27 cellular contexts compared by ENCODE assay signal in genomic region chr4:141464366-141464765, GRCh38.
DNase-seq lines count a peak whose midpoint lies in the region; ATAC-seq, FAIRE-seq and TF ChIP-seq lines count a peak whose summit lies in the region.
"Had no signal": no experiment of that assay in that cellular context is flagged by ENCODE, and none has a peak within 500 bp of the region (broad histone marks: within the 10 kb centered on the region; RNA-seq: fewer than 3 reads in every experiment).

No MANE protein-coding gene starts in this region.

- no peak overlapping the region for H3K4me3 ChIP-seq in astrocyte (ENCODE audit: insufficient read depth, low read depth, low read length)
- H3K4me3 ChIP-seq: BLaER1 treated with 17β-estradiol and CSF1 and Interleukin-3, amounts not matched to agents 10 nM and 100 nM; psoas muscle; skin epidermis had no signal

- H2AFZ ChIP-seq in astrocyte (ENCODE audit: low read depth, low read length): no peak overlapping the region

- H3K9me3 ChIP-seq in astrocyte (ENCODE audit: insufficient read depth, low read depth, low read length): no peaks in the 10 kb centered on the region
- H3K9me3 ChIP-seq: BLaER1 treated with 17β-estradiol and CSF1 and Interleukin-3, amounts not matched to agents 10 nM and 100 nM; neutrophil; psoas muscle had no signal

- H3K36me3 Mint-ChIP-seq in astrocyte (ENCODE audit: low read depth, unreplicated experiment): no peaks in the 10 kb centered on the region
- H3K36me3 Mint-ChIP-seq: IgD-negative memory B cell, memory B cell had no signal

- peak; percentile 9 for FAIRE-seq in astrocyte (lab: Jason Lieb, UNC)

- no peaks in the 10 kb centered on the region for H4K20me1 ChIP-seq in astrocyte (ENCODE audit: insufficient read depth, low read length)
- H4K20me1 ChIP-seq: BLaER1 treated with 17β-estradiol and CSF1 and Interleukin-3, amounts not matched to agents 10 nM and 100 nM had no signal

- no peak overlapping the region for H3K27ac Mint-ChIP-seq in astrocyte (ENCODE audit: unreplicated experiment)
- H3K27ac Mint-ChIP-seq: memory B cell, T-helper 17 cell had no signal

- no peak overlapping the region for H3K9ac ChIP-seq in astrocyte (ENCODE audit: low read length)
- H3K9ac ChIP-seq: BLaER1 treated with 17β-estradiol and CSF1 and Interleukin-3, amounts not matched to agents 10 nM and 100 nM had no signal

- H3K27me3 ChIP-seq in astrocyte (ENCODE audit: insufficient read depth, low read length): no peaks in the 10 kb centered on the region
- H3K27me3 ChIP-seq: BLaER1 treated with 17β-estradiol and CSF1 and Interleukin-3, amounts not matched to agents 10 nM and 100 nM; brain microvascular endothelial cell; neutrophil had no signal

- H3K4me3 Mint-ChIP-seq in astrocyte (ENCODE audit: unreplicated experiment): no peak overlapping the region
- H3K4me3 Mint-ChIP-seq: activated T-cell treated with anti-CD3 and anti-CD28 coated beads, Interleukin-2, amount 50 U/mL, for 4 hours; IgD-negative memory B cell; memory B cell; T-helper 17 cell had no signal

- ATAC-seq in GM19397 (IDR thresholded peaks at IDR 0.05; ENCODE audit: unreplicated experiment): no peak
- ATAC-seq: activated T-cell treated with anti-CD3 and anti-CD28 coated beads, Interleukin-2, amount 50 U/mL, for 4 hours; HCT116; left colon; T-helper 17 cell had no signal

- H3K4me1 Mint-ChIP-seq in astrocyte (ENCODE audit: low read depth, unreplicated experiment): peaks cover 2% of the 10 kb centered on the region
- H3K4me1 Mint-ChIP-seq: IgD-negative memory B cell, memory B cell, T-helper 17 cell had no signal

- no peaks in the 10 kb centered on the region for H3K9me3 Mint-ChIP-seq in astrocyte (ENCODE audit: unreplicated experiment)
- H3K9me3 Mint-ChIP-seq: activated T-cell treated with anti-CD3 and anti-CD28 coated beads, Interleukin-2, amount 50 U/mL, for 4 hours; memory B cell had no signal

- H3K4me2 ChIP-seq in astrocyte (ENCODE audit: low read length): no peak overlapping the region
- H3K4me2 ChIP-seq: BLaER1 treated with 17β-estradiol and CSF1 and Interleukin-3, amounts not matched to agents 10 nM and 100 nM had no signal

- H3K27ac ChIP-seq in astrocyte (ENCODE audit: low read depth, low read length): no peak overlapping the region
- H3K27ac ChIP-seq: BLaER1 treated with 17β-estradiol and CSF1 and Interleukin-3, amounts not matched to agents 10 nM and 100 nM; brain microvascular endothelial cell; epithelial cell of prostate; neutrophil; psoas muscle; skin epidermis had no signal

- no peak for TF ChIP-seq CTCF in astrocyte (IDR thresholded peaks at IDR 0.05; ENCODE audit: insufficient read depth, low read depth, low read length)

- no peaks in the 10 kb centered on the region for H3K4me1 ChIP-seq in astrocyte (ENCODE audit: insufficient read depth, low read length)
- H3K4me1 ChIP-seq: BLaER1 treated with 17β-estradiol and CSF1 and Interleukin-3, amounts not matched to agents 10 nM and 100 nM; psoas muscle had no signal

- H3K36me3 ChIP-seq in astrocyte (ENCODE audit: insufficient read depth, low read length): no peaks in the 10 kb centered on the region
- H3K36me3 ChIP-seq: BLaER1 treated with 17β-estradiol and CSF1 and Interleukin-3, amounts not matched to agents 10 nM and 100 nM; brain microvascular endothelial cell; neutrophil had no signal

- H3K27me3 Mint-ChIP-seq in astrocyte (ENCODE audit: low read depth, unreplicated experiment): no peaks in the 10 kb centered on the region
- H3K27me3 Mint-ChIP-seq: IgD-negative memory B cell, memory B cell had no signal

- no peaks in the 10 kb centered on the region for H3K79me2 ChIP-seq in astrocyte (ENCODE audit: insufficient read depth, low read length)

- DNase-seq in COR-L47 (lab: John Stamatoyannopoulos, UW): peak; percentile 85
- DNase-seq in NCI-H1092 (lab: John Stamatoyannopoulos, UW): peak; percentile 77
- DNase-seq in NCI-H345 treated with DMSO at 0.1 percent for 48 hours (lab: John Stamatoyannopoulos, UW; ENCODE audit: unreplicated experiment): peak; percentile 39
- DNase-seq in astrocyte (ENCODE audit: low read depth): no peak
- no peak for DNase-seq in Ammon's horn (ENCODE audit: low spot score)
- no peak for DNase-seq in activated T-cell treated with anti-CD3 and anti-CD28 coated beads for 4 hours
- no peak for DNase-seq in SK-N-DZ (ENCODE audit: low spot score)
- DNase-seq: activated CD4-positive, alpha-beta T cell treated with anti-CD3 and anti-CD28 coated beads for 4 hours; activated CD8-positive, alpha-beta memory T cell treated with anti-CD3 and anti-CD28 coated beads for 24 hours; activated T-cell treated with anti-CD3 and anti-CD28 coated beads, Interleukin-2, amount 50 U/mL, for 4 hours; brain microvascular endothelial cell; Calu3; left colon; MV-4-11; NCI-H2107; NCI-H524 treated with DMSO at 0.1 percent for 48 hours; psoas muscle; stimulated activated CD4-positive, alpha-beta T cell treated with anti-CD3 and anti-CD28 coated beads, Interleukin-2, amount 100 ng/mL, for 24 hours; T-helper 17 cell had no signal

Comparison
In these comparisons a context has a peak if more than half of its experiments do, and no peak if none do; other contexts are left out.
1. DNase-seq: peak in COR-L47 (single experiment), NCI-H1092 (single experiment) and NCI-H345 treated with DMSO at 0.1 percent for 48 hours (single experiment); none in astrocyte (single experiment), Ammon's horn (single experiment), activated T-cell treated with anti-CD3 and anti-CD28 coated beads for 4 hours (single experiment) and SK-N-DZ (single experiment).